8 cellular contexts compared by ENCODE assay signal in genomic region chr7:151339651-151340377, GRCh38. TPM values are rescaled to one million over a fixed set of nuclear protein-coding genes. Genes with fewer than 3 reads are reported as not detected.
DNase-seq lines count a peak whose midpoint lies in the region; ATAC-seq, FAIRE-seq and TF ChIP-seq lines count a peak whose summit lies in the region.

No MANE protein-coding gene starts in this region.

- 67 to 73% methylated on average over 7 of the region's 7 CpGs for WGBS in pancreas, 2 donors

- peaks cover 8% of the 10 kb centered on the region for H3K36me3 ChIP-seq in DOHH2 (ENCODE audit: control insufficient read depth, low read length)
- no peaks in the 10 kb centered on the region for H3K36me3 ChIP-seq in endocrine pancreas (ENCODE audit: control insufficient read depth, insufficient read depth, low read length)
- no peaks in the 10 kb centered on the region for H3K36me3 ChIP-seq in pancreas

- H3K4me1 ChIP-seq in DOHH2 (ENCODE audit: control insufficient read depth, low read length) (peaks cover 34% of the 10 kb centered on the region), endocrine pancreas (ENCODE audit: control insufficient read depth, insufficient read depth, low read length) (no peaks in the 10 kb centered on the region), pancreas (peaks cover 0 to 9% (median 0%) of the 10 kb centered on the region in 3 donors)

- no peaks in the 10 kb centered on the region for H3K9me2 ChIP-seq in DOHH2 (replicated peaks; ENCODE audit: control insufficient read depth, low read length)

- H3K79me2 ChIP-seq in DOHH2 (ENCODE audit: control insufficient read depth, low read length), result peaks cover 25% of the 10 kb centered on the region

- in situ Hi-C loops in KBM-7 (cut with MboI; ENCODE audit: low pct_unique_long_range_greater_than_20kb, low sequenced_read_pairs), result no loop called here

- TF ChIP-seq CTCF in DOHH2 (IDR thresholded peaks at IDR 0.05; ENCODE audit: low read depth, low read length, poor library complexity, severe bottlenecking) (no peak), GM20000 (IDR thresholded peaks at IDR 0.05; ENCODE audit: extremely low read depth, missing control alignments) (no peak), pancreas (IDR thresholded peaks at IDR 0.05) (no peak)

- no peak overlapping the region for H3K9ac ChIP-seq in endocrine pancreas (ENCODE audit: control insufficient read depth, insufficient read depth, low read length)

- H3K27ac ChIP-seq in DOHH2 (ENCODE audit: low read depth, low read length) (no peak overlapping the region), pancreas (peak overlapping the region in 2 of 4 donors; percentile 24 to 41)

- FAIRE-seq in pancreas (lab: Jason Lieb, UNC), result no peak

- no peak for ATAC-seq in pancreas

- 0 out of 2 replicates have a peak overlapping the region, but pooled peaks have one; percentile 19 for H3K4me3 ChIP-seq in DOHH2 (ENCODE audit: low read length)
- H3K4me3 ChIP-seq in endocrine pancreas (ENCODE audit: control insufficient read depth, insufficient read depth, low read length), result peak overlapping the region; percentile 31
- H3K4me3 ChIP-seq in pancreas, result no peak overlapping the region

- intact Hi-C loops in pancreas (cut with DNase I), result no loop called here

- H3F3A ChIP-seq in DOHH2 (ENCODE audit: control insufficient read depth, insufficient read depth), result peaks cover 7% of the 10 kb centered on the region; the same call in 1 of the 2 replicates

- peak; percentile 71 for DNase-seq in GM20000 (ENCODE audit: low spot score)
- DNase-seq in KBM-7, result peak; percentile 44
- DNase-seq in ureter (ENCODE audit: low spot score), result no peak
- DNase-seq in NCI-H146 treated with DMSO at 0.1 percent for 48 hours (lab: John Stamatoyannopoulos, UW; ENCODE audit: unreplicated experiment), result no peak
- no peak for DNase-seq in pancreas
- no peak for DNase-seq in activated CD8-positive, alpha-beta memory T cell treated with anti-CD3 and anti-CD28 coated beads, Interleukin-2, amount 50 U/mL, for 48 hours

- H3K9me3 ChIP-seq in DOHH2 (ENCODE audit: control insufficient read depth, insufficient read depth, low read length) (peaks cover 6% of the 10 kb centered on the region; the same call in 1 of the 2 replicates), endocrine pancreas (ENCODE audit: control insufficient read depth, low read length) (no peaks in the 10 kb centered on the region), pancreas (no peaks in the 10 kb centered on the region)

- H4K20me1 ChIP-seq in DOHH2 (ENCODE audit: control insufficient read depth, insufficient read depth, low read depth, low read length), result no peaks in the 10 kb centered on the region

- peak overlapping the region; percentile 31 for H3K4me2 ChIP-seq in DOHH2 (ENCODE audit: low read length)

- H3K27me3 ChIP-seq in DOHH2 (ENCODE audit: control insufficient read depth, low read length) (0 out of 2 replicates have a peak, but pooled peaks cover 4% of the 10 kb centered on the region), endocrine pancreas (ENCODE audit: control insufficient read depth, insufficient read depth, low read length) (no peaks in the 10 kb centered on the region), pancreas (no peaks in the 10 kb centered on the region)

RNA-seq across cellular contexts. Expression of gene NUB1, which starts 1.8 kb away (rescaled TPM):
- total RNA-seq in ureter, result 56.4 TPM
- total RNA-seq in pancreas, result 10 to 100 TPM; 23.1 to 30.6 (median 24.0) TPM
- 10 to 100 TPM; 19.5 to 23.6 TPM for polyA plus RNA-seq in pancreas

Comparison
In these comparisons a context has a peak if more than half of its experiments do, and no peak if none do; other contexts are left out.
1. H3K4me3 ChIP-seq: peak in DOHH2 (single experiment) and endocrine pancreas (single experiment); none in pancreas (0 of 4).
2. DNase-seq: peak in GM20000 (single experiment) and KBM-7 (single experiment); none in ureter (single experiment), NCI-H146 treated with DMSO at 0.1 percent for 48 hours (single experiment), pancreas (0 of 6) and activated CD8-positive, alpha-beta memory T cell treated with anti-CD3 and anti-CD28 coated beads, Interleukin-2, amount 50 U/mL, for 48 hours (single experiment).